1 cellular context compared by ENCODE assay signal in genomic region chr19:18915639-18916038, GRCh38.
TF ChIP-seq lines count a peak whose summit lies in the region.

No MANE protein-coding gene starts in this region.

TF ChIP-seq in HepG2, 621 proteins besides CTCF, POLR2A, EP300 and RAD21:
- TF ChIP-seq CREM (IDR thresholded peaks at IDR 0.05), result no peak
- no peak for TF ChIP-seq CREM (CRISPR knock-in tag; IDR thresholded peaks at IDR 0.05)
- TF ChIP-seq ZNF687 (CRISPR knock-in tag; IDR thresholded peaks at IDR 0.05), result 0 out of 2 replicates have a peak, but pooled peaks have one; percentile 5
- 0 out of 2 replicates have a peak, but pooled peaks have one; percentile 46 for TF ChIP-seq ZFP91 (CRISPR knock-in tag; IDR thresholded peaks at IDR 0.05; ENCODE audit: borderline replicate concordance)
- 0 out of 2 replicates have a peak, but pooled peaks have one; percentile 16 for TF ChIP-seq ZNF574 (CRISPR knock-in tag; IDR thresholded peaks at IDR 0.05)
- TF ChIP-seq IRF9 (CRISPR knock-in tag; IDR thresholded peaks at IDR 0.05; ENCODE audit: borderline replicate concordance), result no peak
- TF ChIP-seq SALL2 (CRISPR knock-in tag; IDR thresholded peaks at IDR 0.05), result 0 out of 2 replicates have a peak, but pooled peaks have one; percentile 21
- TF ChIP-seq ZSCAN20 (CRISPR knock-in tag; IDR thresholded peaks at IDR 0.05; ENCODE audit: borderline replicate concordance), result no peak
- 0 out of 2 replicates have a peak, but pooled peaks have one; percentile 39 for TF ChIP-seq ZBTB38 (CRISPR knock-in tag; IDR thresholded peaks at IDR 0.05)
- TF ChIP-seq ZNF329 (CRISPR knock-in tag; IDR thresholded peaks at IDR 0.05; ENCODE audit: low read depth), result no peak
- no peak for TF ChIP-seq ZNF720 (CRISPR knock-in tag; IDR thresholded peaks at IDR 0.05)
- TF ChIP-seq TFAP4 (IDR thresholded peaks at IDR 0.05; ENCODE audit: borderline replicate concordance, low read depth), result peak; percentile 23; the same call in 1 of the 2 replicates
- TF ChIP-seq HOXA3 (CRISPR knock-in tag; IDR thresholded peaks at IDR 0.05), result 0 out of 2 replicates have a peak, but pooled peaks have one; percentile 22
- no peak for TF ChIP-seq REXO4 (CRISPR knock-in tag; IDR thresholded peaks at IDR 0.05; ENCODE audit: borderline replicate concordance)
- no peak for TF ChIP-seq TERF1 (CRISPR knock-in tag; IDR thresholded peaks at IDR 0.05)
- TF ChIP-seq WIZ (CRISPR knock-in tag; IDR thresholded peaks at IDR 0.05), result no peak
- peak; percentile 41; the same call in 1 of the 2 replicates for TF ChIP-seq ZNF121 (CRISPR knock-in tag; IDR thresholded peaks at IDR 0.05)
- TF ChIP-seq PATZ1 (CRISPR knock-in tag; IDR thresholded peaks at IDR 0.05), result 0 out of 2 replicates have a peak, but pooled peaks have one; percentile 10
- TF ChIP-seq ASH2L (IDR thresholded peaks at IDR 0.05; ENCODE audit: insufficient read length, low read depth, low read length), result no peak
- TF ChIP-seq STAG1 (CRISPR knock-in tag; IDR thresholded peaks at IDR 0.05), result peak; percentile 74
- TF ChIP-seq ZNF274 (CRISPR knock-in tag; IDR thresholded peaks at IDR 0.05), result no peak
- no peak for TF ChIP-seq DNMT3B (CRISPR knock-in tag; conservative IDR thresholded peaks at IDR 0.05)
- TF ChIP-seq ZNF124 (CRISPR knock-in tag; IDR thresholded peaks at IDR 0.05), result no peak
- TF ChIP-seq ZNF383 (CRISPR knock-in tag; IDR thresholded peaks at IDR 0.05; ENCODE audit: borderline replicate concordance), result no peak
- TF ChIP-seq MYC (CRISPR knock-in tag; IDR thresholded peaks at IDR 0.05; ENCODE audit: borderline replicate concordance), result peak; percentile 21; the same call in 1 of the 2 replicates
- TF ChIP-seq ESRRA (CRISPR knock-in tag; IDR thresholded peaks at IDR 0.05; ENCODE audit: low read depth), result no peak
- TF ChIP-seq SOX6 (IDR thresholded peaks at IDR 0.05), result no peak
- no peak for TF ChIP-seq SOX6 (CRISPR knock-in tag; IDR thresholded peaks at IDR 0.05)
- no peak for TF ChIP-seq ZNF256 (CRISPR knock-in tag; conservative IDR thresholded peaks at IDR 0.05)
- peak; percentile 16; the same call in 1 of the 2 replicates for TF ChIP-seq MED1 (CRISPR knock-in tag; IDR thresholded peaks at IDR 0.05)
- TF ChIP-seq ZNF253 (CRISPR knock-in tag; IDR thresholded peaks at IDR 0.05; ENCODE audit: borderline replicate concordance), result 0 out of 2 replicates have a peak, but pooled peaks have one; percentile 23
- TF ChIP-seq RBM22 (optimal IDR thresholded peaks at IDR 0.05; ENCODE audit: low read length), result peak; percentile 53
- TF ChIP-seq ZNF263 (CRISPR knock-in tag; IDR thresholded peaks at IDR 0.05), result 0 out of 2 replicates have a peak, but pooled peaks have one; percentile 20
- no peak for TF ChIP-seq ARNTL (CRISPR knock-in tag; IDR thresholded peaks at IDR 0.05)
- peak; percentile 36; the same call in 1 of the 2 replicates for TF ChIP-seq ZFX (CRISPR knock-in tag; IDR thresholded peaks at IDR 0.05; ENCODE audit: low read depth)
- no peak for TF ChIP-seq RARA (CRISPR knock-in tag; IDR thresholded peaks at IDR 0.05)
